1 cellular context compared by ENCODE assay signal in the genomic region with DNA sequence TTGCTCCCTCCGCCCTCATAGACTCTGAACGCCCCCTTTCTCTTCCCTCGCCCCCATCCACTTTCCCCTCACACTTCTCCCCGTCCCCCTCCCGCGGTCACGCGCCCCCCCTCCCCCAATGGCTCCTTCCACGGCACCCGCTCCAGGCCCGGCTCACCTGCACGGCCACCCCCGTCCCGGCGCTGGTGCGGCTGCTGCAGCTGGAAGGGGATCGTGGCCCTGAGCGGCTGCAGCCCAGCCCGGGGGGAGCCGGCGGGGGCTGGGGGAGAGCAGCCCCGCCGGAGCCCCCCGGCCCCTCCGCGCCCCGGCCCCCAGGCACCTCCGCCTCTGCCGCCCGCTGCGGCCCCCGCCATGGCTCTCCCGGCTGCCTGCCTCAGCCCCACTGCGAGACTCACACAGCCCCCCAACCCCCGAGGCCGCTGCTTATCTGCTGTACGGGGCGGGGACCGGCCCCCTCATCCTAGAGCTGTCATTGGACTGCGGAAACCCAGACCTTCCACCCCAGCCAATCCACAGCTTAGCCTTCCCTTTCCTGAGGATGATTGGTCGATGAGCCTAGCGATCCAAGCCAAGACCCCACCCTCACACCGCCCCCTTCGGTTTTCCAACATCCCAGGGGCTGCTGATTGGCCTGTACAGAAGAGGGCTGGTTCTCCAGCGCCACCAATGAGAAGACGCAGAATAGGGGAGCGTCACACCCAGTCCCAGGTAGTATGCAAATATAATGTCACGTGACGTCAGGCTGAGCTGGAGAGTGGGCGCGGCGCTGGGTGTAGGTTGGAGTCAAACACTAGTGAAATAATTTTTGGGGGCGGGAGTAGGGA.
TF ChIP-seq lines count a peak whose summit lies in the region.

A gene with protein sequence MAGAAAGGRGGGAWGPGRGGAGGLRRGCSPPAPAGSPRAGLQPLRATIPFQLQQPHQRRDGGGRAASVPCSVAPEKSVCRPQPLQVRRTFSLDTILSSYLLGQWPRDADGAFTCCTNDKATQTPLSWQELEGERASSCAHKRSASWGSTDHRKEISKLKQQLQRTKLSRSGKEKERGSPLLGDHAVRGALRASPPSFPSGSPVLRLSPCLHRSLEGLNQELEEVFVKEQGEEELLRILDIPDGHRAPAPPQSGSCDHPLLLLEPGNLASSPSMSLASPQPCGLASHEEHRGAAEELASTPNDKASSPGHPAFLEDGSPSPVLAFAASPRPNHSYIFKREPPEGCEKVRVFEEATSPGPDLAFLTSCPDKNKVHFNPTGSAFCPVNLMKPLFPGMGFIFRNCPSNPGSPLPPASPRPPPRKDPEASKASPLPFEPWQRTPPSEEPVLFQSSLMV (minus strand): TSS at position 397 of the 824 bp plus-strand sequence. CDS start 44 bp downstream, at position 353.

TF ChIP-seq in K562, 482 proteins besides CTCF, POLR2A, EP300 and RAD21 (continued from another document and continues in another):
- TF ChIP-seq, protein P1, sequence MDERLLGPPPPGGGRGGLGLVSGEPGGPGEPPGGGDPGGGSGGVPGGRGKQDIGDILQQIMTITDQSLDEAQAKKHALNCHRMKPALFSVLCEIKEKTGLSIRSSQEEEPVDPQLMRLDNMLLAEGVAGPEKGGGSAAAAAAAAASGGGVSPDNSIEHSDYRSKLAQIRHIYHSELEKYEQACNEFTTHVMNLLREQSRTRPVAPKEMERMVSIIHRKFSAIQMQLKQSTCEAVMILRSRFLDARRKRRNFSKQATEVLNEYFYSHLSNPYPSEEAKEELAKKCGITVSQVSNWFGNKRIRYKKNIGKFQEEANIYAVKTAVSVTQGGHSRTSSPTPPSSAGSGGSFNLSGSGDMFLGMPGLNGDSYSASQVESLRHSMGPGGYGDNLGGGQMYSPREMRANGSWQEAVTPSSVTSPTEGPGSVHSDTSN (CRISPR knock-in tag; IDR thresholded peaks at IDR 0.05; ENCODE audit: low read depth) = no peak
- TF ChIP-seq, protein P1 (tag; conservative IDR thresholded peaks at IDR 0.05; ENCODE audit: low read depth) = peak; percentile 94
- TF ChIP-seq NUFIP1 (IDR thresholded peaks at IDR 0.05; ENCODE audit: partially characterized antibody) = no peak
- TF ChIP-seq MEIS2 (IDR thresholded peaks at IDR 0.05; ENCODE audit: partially characterized antibody) = peak; percentile 17
- TF ChIP-seq DPF2 (IDR thresholded peaks at IDR 0.05) = no peak
- no peak for TF ChIP-seq SREBF2 (CRISPR knock-in tag; IDR thresholded peaks at IDR 0.05)
- TF ChIP-seq, protein P2, sequence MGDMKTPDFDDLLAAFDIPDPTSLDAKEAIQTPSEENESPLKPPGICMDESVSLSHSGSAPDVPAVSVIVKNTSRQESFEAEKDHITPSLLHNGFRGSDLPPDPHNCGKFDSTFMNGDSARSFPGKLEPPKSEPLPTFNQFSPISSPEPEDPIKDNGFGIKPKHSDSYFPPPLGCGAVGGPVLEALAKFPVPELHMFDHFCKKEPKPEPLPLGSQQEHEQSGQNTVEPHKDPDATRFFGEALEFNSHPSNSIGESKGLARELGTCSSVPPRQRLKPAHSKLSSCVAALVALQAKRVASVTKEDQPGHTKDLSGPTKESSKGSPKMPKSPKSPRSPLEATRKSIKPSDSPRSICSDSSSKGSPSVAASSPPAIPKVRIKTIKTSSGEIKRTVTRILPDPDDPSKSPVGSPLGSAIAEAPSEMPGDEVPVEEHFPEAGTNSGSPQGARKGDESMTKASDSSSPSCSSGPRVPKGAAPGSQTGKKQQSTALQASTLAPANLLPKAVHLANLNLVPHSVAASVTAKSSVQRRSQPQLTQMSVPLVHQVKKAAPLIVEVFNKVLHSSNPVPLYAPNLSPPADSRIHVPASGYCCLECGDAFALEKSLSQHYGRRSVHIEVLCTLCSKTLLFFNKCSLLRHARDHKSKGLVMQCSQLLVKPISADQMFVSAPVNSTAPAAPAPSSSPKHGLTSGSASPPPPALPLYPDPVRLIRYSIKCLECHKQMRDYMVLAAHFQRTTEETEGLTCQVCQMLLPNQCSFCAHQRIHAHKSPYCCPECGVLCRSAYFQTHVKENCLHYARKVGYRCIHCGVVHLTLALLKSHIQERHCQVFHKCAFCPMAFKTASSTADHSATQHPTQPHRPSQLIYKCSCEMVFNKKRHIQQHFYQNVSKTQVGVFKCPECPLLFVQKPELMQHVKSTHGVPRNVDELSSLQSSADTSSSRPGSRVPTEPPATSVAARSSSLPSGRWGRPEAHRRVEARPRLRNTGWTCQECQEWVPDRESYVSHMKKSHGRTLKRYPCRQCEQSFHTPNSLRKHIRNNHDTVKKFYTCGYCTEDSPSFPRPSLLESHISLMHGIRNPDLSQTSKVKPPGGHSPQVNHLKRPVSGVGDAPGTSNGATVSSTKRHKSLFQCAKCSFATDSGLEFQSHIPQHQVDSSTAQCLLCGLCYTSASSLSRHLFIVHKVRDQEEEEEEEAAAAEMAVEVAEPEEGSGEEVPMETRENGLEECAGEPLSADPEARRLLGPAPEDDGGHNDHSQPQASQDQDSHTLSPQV (IDR thresholded peaks at IDR 0.05) = no peak
- no peak for TF ChIP-seq MCM3 (IDR thresholded peaks at IDR 0.05)
- TF ChIP-seq GABPA (tag; conservative IDR thresholded peaks at IDR 0.05; ENCODE audit: low read depth) = no peak
- no peak for TF ChIP-seq HDAC8 (tag; IDR thresholded peaks at IDR 0.05)
- TF ChIP-seq CHCHD3 (CRISPR knock-in tag; IDR thresholded peaks at IDR 0.05) = 0 out of 2 replicates have a peak, but pooled peaks have one; percentile 20
- TF ChIP-seq, protein P3, sequence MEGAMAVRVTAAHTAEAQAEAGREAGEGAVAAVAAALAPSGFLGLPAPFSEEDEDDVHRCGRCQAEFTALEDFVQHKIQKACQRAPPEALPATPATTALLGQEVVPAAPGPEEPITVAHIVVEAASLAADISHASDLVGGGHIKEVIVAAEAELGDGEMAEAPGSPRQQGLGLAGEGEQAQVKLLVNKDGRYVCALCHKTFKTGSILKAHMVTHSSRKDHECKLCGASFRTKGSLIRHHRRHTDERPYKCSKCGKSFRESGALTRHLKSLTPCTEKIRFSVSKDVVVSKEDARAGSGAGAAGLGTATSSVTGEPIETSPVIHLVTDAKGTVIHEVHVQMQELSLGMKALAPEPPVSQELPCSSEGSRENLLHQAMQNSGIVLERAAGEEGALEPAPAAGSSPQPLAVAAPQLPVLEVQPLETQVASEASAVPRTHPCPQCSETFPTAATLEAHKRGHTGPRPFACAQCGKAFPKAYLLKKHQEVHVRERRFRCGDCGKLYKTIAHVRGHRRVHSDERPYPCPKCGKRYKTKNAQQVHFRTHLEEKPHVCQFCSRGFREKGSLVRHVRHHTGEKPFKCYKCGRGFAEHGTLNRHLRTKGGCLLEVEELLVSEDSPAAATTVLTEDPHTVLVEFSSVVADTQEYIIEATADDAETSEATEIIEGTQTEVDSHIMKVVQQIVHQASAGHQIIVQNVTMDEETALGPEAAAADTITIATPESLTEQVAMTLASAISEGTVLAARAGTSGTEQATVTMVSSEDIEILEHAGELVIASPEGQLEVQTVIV (CRISPR knock-in tag; IDR thresholded peaks at IDR 0.05; ENCODE audit: borderline replicate concordance) = no peak
- peak; percentile 96 for TF ChIP-seq ZBTB7A (IDR thresholded peaks at IDR 0.05; ENCODE audit: borderline replicate concordance, control insufficient read depth, low read depth, low read length)
- no peak for TF ChIP-seq ZNF75A (CRISPR knock-in tag; IDR thresholded peaks at IDR 0.05)
- TF ChIP-seq, protein P4, sequence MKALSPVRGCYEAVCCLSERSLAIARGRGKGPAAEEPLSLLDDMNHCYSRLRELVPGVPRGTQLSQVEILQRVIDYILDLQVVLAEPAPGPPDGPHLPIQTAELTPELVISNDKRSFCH (CRISPR knock-in tag; IDR thresholded peaks at IDR 0.05) = no peak
- TF ChIP-seq, protein P4 (tag; IDR thresholded peaks at IDR 0.05) = no peak
- no peak for TF ChIP-seq U2AF1 (optimal IDR thresholded peaks at IDR 0.05; ENCODE audit: low read depth, low read length)
- no peak for TF ChIP-seq CREBBP (IDR thresholded peaks at IDR 0.05; ENCODE audit: low read depth, low read length)
- TF ChIP-seq PHF20 (IDR thresholded peaks at IDR 0.05; ENCODE audit: partially characterized antibody) = no peak
- no peak; the same call in 1 of the 2 replicates for TF ChIP-seq ATF1 (CRISPR knock-in tag; IDR thresholded peaks at IDR 0.05)
- peak; percentile 96 for TF ChIP-seq ATF1 (tag; IDR thresholded peaks at IDR 0.05)
- peak; percentile 85 for TF ChIP-seq ATF7 (IDR thresholded peaks at IDR 0.05)
- no peak for TF ChIP-seq POLR3A (IDR thresholded peaks at IDR 0.05; ENCODE audit: borderline replicate concordance, extremely low read depth, insufficient read depth, insufficient read length)
- no peak for TF ChIP-seq GATA2 (CRISPR knock-in tag; IDR thresholded peaks at IDR 0.05)
- TF ChIP-seq, protein P5, sequence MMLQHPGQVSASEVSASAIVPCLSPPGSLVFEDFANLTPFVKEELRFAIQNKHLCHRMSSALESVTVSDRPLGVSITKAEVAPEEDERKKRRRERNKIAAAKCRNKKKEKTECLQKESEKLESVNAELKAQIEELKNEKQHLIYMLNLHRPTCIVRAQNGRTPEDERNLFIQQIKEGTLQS (IDR thresholded peaks at IDR 0.05) = peak; percentile 64; the same call in 1 of the 2 replicates
- TF ChIP-seq, protein P5 (CRISPR knock-in tag; conservative IDR thresholded peaks at IDR 0.05) = no peak
- TF ChIP-seq ZC3H8 (IDR thresholded peaks at IDR 0.05) = no peak
- TF ChIP-seq ZNF24 (IDR thresholded peaks at IDR 0.05) = no peak
- no peak for TF ChIP-seq ZNF780A (CRISPR knock-in tag; IDR thresholded peaks at IDR 0.05)
- TF ChIP-seq ZNF134 (CRISPR knock-in tag; conservative IDR thresholded peaks at IDR 0.05) = no peak
- TF ChIP-seq MXI1 (IDR thresholded peaks at IDR 0.05; ENCODE audit: low read depth, low read length) = no peak
- no peak for TF ChIP-seq RFX1 (IDR thresholded peaks at IDR 0.05)
- TF ChIP-seq BRF1 (IDR thresholded peaks at IDR 0.05; ENCODE audit: borderline replicate concordance, extremely low read depth, insufficient read length) = no peak
- TF ChIP-seq, protein P6, sequence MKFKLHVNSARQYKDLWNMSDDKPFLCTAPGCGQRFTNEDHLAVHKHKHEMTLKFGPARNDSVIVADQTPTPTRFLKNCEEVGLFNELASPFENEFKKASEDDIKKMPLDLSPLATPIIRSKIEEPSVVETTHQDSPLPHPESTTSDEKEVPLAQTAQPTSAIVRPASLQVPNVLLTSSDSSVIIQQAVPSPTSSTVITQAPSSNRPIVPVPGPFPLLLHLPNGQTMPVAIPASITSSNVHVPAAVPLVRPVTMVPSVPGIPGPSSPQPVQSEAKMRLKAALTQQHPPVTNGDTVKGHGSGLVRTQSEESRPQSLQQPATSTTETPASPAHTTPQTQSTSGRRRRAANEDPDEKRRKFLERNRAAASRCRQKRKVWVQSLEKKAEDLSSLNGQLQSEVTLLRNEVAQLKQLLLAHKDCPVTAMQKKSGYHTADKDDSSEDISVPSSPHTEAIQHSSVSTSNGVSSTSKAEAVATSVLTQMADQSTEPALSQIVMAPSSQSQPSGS (CRISPR knock-in tag; IDR thresholded peaks at IDR 0.05) = no peak
- TF ChIP-seq SUPT5H (IDR thresholded peaks at IDR 0.05) = peak; percentile 71
- TF ChIP-seq, protein P7, sequence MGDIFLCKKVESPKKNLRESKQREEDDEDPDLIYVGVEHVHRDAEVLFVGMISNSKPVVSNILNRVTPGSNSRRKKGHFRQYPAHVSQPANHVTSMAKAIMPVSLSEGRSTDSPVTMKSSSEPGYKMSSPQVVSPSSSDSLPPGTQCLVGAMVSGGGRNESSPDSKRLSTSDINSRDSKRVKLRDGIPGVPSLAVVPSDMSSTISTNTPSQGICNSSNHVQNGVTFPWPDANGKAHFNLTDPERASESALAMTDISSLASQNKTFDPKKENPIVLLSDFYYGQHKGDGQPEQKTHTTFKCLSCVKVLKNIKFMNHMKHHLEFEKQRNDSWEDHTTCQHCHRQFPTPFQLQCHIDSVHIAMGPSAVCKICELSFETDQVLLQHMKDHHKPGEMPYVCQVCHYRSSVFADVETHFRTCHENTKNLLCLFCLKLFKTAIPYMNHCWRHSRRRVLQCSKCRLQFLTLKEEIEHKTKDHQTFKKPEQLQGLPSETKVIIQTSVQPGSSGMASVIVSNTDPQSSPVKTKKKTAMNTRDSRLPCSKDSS (IDR thresholded peaks at IDR 0.05; ENCODE audit: low read depth, partially characterized antibody) = no peak
- TF ChIP-seq JUN (IDR thresholded peaks at IDR 0.05; ENCODE audit: borderline replicate concordance, low read depth, low read length) = no peak
- no peak for TF ChIP-seq JUN (CRISPR knock-in tag; IDR thresholded peaks at IDR 0.05; ENCODE audit: borderline replicate concordance)
- no peak for TF ChIP-seq ZC3H4 (CRISPR knock-in tag; IDR thresholded peaks at IDR 0.05; ENCODE audit: borderline replicate concordance)
- TF ChIP-seq, protein P8, sequence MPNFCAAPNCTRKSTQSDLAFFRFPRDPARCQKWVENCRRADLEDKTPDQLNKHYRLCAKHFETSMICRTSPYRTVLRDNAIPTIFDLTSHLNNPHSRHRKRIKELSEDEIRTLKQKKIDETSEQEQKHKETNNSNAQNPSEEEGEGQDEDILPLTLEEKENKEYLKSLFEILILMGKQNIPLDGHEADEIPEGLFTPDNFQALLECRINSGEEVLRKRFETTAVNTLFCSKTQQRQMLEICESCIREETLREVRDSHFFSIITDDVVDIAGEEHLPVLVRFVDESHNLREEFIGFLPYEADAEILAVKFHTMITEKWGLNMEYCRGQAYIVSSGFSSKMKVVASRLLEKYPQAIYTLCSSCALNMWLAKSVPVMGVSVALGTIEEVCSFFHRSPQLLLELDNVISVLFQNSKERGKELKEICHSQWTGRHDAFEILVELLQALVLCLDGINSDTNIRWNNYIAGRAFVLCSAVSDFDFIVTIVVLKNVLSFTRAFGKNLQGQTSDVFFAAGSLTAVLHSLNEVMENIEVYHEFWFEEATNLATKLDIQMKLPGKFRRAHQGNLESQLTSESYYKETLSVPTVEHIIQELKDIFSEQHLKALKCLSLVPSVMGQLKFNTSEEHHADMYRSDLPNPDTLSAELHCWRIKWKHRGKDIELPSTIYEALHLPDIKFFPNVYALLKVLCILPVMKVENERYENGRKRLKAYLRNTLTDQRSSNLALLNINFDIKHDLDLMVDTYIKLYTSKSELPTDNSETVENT (CRISPR knock-in tag; IDR thresholded peaks at IDR 0.05) = 0 out of 2 replicates have a peak, but pooled peaks have one; percentile 19
- no peak for TF ChIP-seq GABPB2 (CRISPR knock-in tag; conservative IDR thresholded peaks at IDR 0.05)
